1 cellular context compared by ENCODE assay signal in the genomic region with DNA sequence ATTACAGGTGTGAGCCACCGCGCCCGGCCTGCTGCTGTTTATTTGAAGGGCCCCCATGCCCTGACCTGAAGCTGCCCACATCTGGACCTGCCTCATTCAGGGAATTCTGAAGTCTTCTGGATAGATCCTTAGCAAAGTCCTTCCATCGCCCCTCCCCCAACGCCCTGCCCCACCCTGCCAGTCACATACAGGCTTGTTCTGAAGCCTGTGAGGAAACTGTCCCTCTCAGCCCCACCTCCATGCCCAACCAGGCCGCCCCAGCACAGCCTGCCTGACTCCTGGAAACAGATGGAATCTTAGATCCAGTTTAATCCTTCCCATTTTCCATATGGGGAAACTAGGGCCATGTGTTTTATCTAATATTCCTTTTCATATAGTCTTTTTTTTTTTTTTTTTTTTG.
TF ChIP-seq lines count a peak whose summit lies in the region.

No MANE protein-coding gene starts in this region.

TF ChIP-seq in HCT116, 20 proteins besides CTCF, POLR2A, EP300 and RAD21 (continued from another document):
- TF ChIP-seq EZH2 (IDR thresholded peaks at IDR 0.05) (no peak), FOSL1 (IDR thresholded peaks at IDR 0.05; ENCODE audit: low read depth) (no peak), JUND (IDR thresholded peaks at IDR 0.05) (no peak)
